ENCODE assay signal across 1 cellular context in the genomic region with DNA sequence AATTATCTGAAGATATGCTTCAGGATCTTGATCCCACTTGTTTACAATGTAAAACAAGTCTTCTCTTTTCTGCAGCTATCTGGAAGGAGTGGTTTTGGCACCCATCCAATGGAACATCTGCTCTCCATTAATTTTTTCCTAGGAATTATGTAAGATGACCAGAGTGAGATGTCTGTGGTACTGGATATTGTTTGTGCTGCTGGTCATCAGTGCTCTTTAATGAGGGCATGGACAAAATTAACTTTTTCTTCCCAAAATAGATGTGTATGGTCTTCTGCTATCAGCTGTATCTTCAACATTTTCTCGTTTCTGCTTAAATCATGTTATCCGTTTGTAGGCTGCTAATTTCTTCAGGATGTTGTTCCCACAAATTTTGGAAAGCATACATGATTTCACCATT.
TF ChIP-seq lines count a peak whose summit lies in the region.

No MANE protein-coding gene starts in this region.

TF ChIP-seq in GM23338, 12 proteins besides CTCF, POLR2A, EP300 and RAD21 (continued from another document):
- TF ChIP-seq ZNF462 (CRISPR knock-in tag; IDR thresholded peaks at IDR 0.05) = no peak
- no peak for TF ChIP-seq JUNB (IDR thresholded peaks at IDR 0.05; ENCODE audit: unreplicated experiment)
- no peak for TF ChIP-seq ZNF114 (CRISPR knock-in tag; IDR thresholded peaks at IDR 0.05)
- TF ChIP-seq NANOG (IDR thresholded peaks at IDR 0.05; ENCODE audit: borderline replicate concordance) = no peak
- no peak for TF ChIP-seq ZNF331 (CRISPR knock-in tag; IDR thresholded peaks at IDR 0.05; ENCODE audit: low read depth)
- TF ChIP-seq STAT1 (IDR thresholded peaks at IDR 0.05; ENCODE audit: unreplicated experiment) = no peak
- TF ChIP-seq, protein P1, sequence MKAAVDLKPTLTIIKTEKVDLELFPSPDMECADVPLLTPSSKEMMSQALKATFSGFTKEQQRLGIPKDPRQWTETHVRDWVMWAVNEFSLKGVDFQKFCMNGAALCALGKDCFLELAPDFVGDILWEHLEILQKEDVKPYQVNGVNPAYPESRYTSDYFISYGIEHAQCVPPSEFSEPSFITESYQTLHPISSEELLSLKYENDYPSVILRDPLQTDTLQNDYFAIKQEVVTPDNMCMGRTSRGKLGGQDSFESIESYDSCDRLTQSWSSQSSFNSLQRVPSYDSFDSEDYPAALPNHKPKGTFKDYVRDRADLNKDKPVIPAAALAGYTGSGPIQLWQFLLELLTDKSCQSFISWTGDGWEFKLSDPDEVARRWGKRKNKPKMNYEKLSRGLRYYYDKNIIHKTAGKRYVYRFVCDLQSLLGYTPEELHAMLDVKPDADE (IDR thresholded peaks at IDR 0.05) = no peak
- TF ChIP-seq EZH2phosphoT487 (IDR thresholded peaks at IDR 0.05; ENCODE audit: unreplicated experiment) = no peak
- no peak for TF ChIP-seq EZH2 (IDR thresholded peaks at IDR 0.05; ENCODE audit: low read depth, unreplicated experiment)
- TF ChIP-seq CREB1 (CRISPR knock-in tag; IDR thresholded peaks at IDR 0.05; ENCODE audit: low read depth) = no peak
